Comparison of ENCODE assay signal across 8 cellular contexts in genomic region chr15:66803182-66803729, GRCh38.
DNase-seq lines count a peak whose midpoint lies in the region; ATAC-seq, FAIRE-seq and TF ChIP-seq lines count a peak whose summit lies in the region.

No MANE protein-coding gene starts in this region.

- BruUV-seq in PC-9 (replicated peaks; lab: Mats Ljungman, UMichigan) (no TSS peak), endothelial cell of umbilical vein (replicated peaks; lab: Mats Ljungman, UMichigan) (no TSS peak)

- TF ChIP-seq CTCF in PC-9 (conservative IDR thresholded peaks at IDR 0.05) (no peak), endothelial cell of umbilical vein (IDR thresholded peaks at IDR 0.05; ENCODE audit: extremely low read depth in 1 of 2, insufficient read depth in 1 of 2, low read depth in 1 of 2, low read length in 2 of 2) (no peak), mucosa of descending colon (IDR thresholded peaks at IDR 0.05) (no peak)

- peak; percentile 96 for FAIRE-seq in endothelial cell of umbilical vein (lab: Jason Lieb, UNC)

- H3K9me2 ChIP-seq in PC-9 (ENCODE audit: insufficient read depth), result no peaks in the 10 kb centered on the region

- intact Hi-C loops in PC-9 (cut with micrococcal nuclease; ENCODE audit: unreplicated experiment) (loop anchor here (2.0 kb wide), 1 partner anchor 40 kb away; no protein-coding TSS in a partner anchor), endothelial cell of umbilical vein (cut with micrococcal nuclease) (loop anchor here (1.0 to 2.0 kb wide), 6 partner anchors 12 to 189 kb away; partner anchors contain the start of gene SMAD6), mucosa of descending colon (cut with DNase I, micrococcal nuclease) (no loop called here)

- H3K9ac ChIP-seq in endothelial cell of umbilical vein (replicated peaks; ENCODE audit: extremely low read depth, insufficient read depth, low read length), result peak overlapping the region; percentile 66

- H3K36me3 ChIP-seq in PC-9 (ENCODE audit: low read depth) (no peaks in the 10 kb centered on the region), endothelial cell of umbilical vein (ENCODE audit: control insufficient read depth in 2 of 2, extremely low read depth in 1 of 2, insufficient read depth in 2 of 2, low read length in 2 of 2) (no peaks in the 10 kb centered on the region), mucosa of descending colon (ENCODE audit: low read depth) (no peaks in the 10 kb centered on the region)

- peak; percentile 99 for ATAC-seq in mucosa of descending colon
- no peak for ATAC-seq in GM21576 (IDR thresholded peaks at IDR 0.05; ENCODE audit: unreplicated experiment)
- no peak for ATAC-seq in GM19035 (IDR thresholded peaks at IDR 0.05; ENCODE audit: unreplicated experiment)
- ATAC-seq in HG03139 (IDR thresholded peaks at IDR 0.05; ENCODE audit: unreplicated experiment), result no peak

- dilution Hi-C loops in endothelial cell of umbilical vein (cut with MboI; ENCODE audit: extremely low pct_ligation_motif_present, low sequenced_read_pairs), result no loop called here

- CTCF ChIA-PET in PC-9 (lab: Charles Lee), result interaction anchor here (0.6 kb wide), 1 partner anchor 47 kb away, joined by 4 read pairs; no protein-coding TSS in a partner anchor
- CTCF ChIA-PET in endothelial cell of umbilical vein (lab: Charles Lee), result interaction anchor here (0.6 to 1.8 kb wide), 8 partner anchors 12 to 199 kb away, joined by 3 to 24 read pairs (median 4); no protein-coding TSS in a partner anchor

- peak; percentile 27 for TF ChIP-seq POLR2A in endothelial cell of umbilical vein (IDR thresholded peaks at IDR 0.05; ENCODE audit: low read depth, low read length)

- no peaks in the 10 kb centered on the region for H3K9me1 ChIP-seq in endothelial cell of umbilical vein (replicated peaks; ENCODE audit: control insufficient read depth, extremely low read depth, insufficient read depth, low read length)

- DNase-seq in DMS79 treated with DMSO at 0.1 percent for 48 hours (lab: John Stamatoyannopoulos, UW) (peak; percentile 10), PC-9 (peak; percentile 93 to 96), endothelial cell of umbilical vein (ENCODE audit: low read depth, low spot score) (peak; percentile 98), mucosa of descending colon (peak; percentile 83 to 90 (median 89)), NCI-H82 (lab: John Stamatoyannopoulos, UW) (no peak)

- H3K9me3 ChIP-seq in PC-9 (ENCODE audit: insufficient read depth, low read depth) (no peaks in the 10 kb centered on the region), endothelial cell of umbilical vein (replicated peaks; ENCODE audit: control insufficient read depth, insufficient read depth, low read length) (no peaks in the 10 kb centered on the region), mucosa of descending colon (no peaks in the 10 kb centered on the region)

- H4K20me1 ChIP-seq in PC-9 (ENCODE audit: insufficient read depth) (no peaks in the 10 kb centered on the region), endothelial cell of umbilical vein (replicated peaks; ENCODE audit: control insufficient read depth, extremely low read depth, insufficient read depth, low read length) (no peaks in the 10 kb centered on the region)

- H3K4me2 ChIP-seq in PC-9 (peak overlapping the region; percentile 80), endothelial cell of umbilical vein (ENCODE audit: insufficient read depth, low read length) (peak overlapping the region; percentile 59)

- POLR2A ChIA-PET in PC-9 (lab: Charles Lee; ENCODE audit: unreplicated experiment) (interaction anchor here (0.6 to 0.8 kb wide), 2 partner anchors 60 to 83 kb away, joined by 3 to 5 read pairs; no protein-coding TSS in a partner anchor), endothelial cell of umbilical vein (lab: Charles Lee) (no interaction called here)

- H2AFZ ChIP-seq in PC-9, result no peak overlapping the region
- peak overlapping the region; percentile 71 for H2AFZ ChIP-seq in endothelial cell of umbilical vein (ENCODE audit: low read depth, low read length)

- peaks cover 70% of the 10 kb centered on the region for H3K4me1 ChIP-seq in PC-9 (replicated peaks; ENCODE audit: insufficient read depth)
- peaks cover 31% of the 10 kb centered on the region for H3K4me1 ChIP-seq in endothelial cell of umbilical vein (ENCODE audit: control insufficient read depth, extremely low read depth, insufficient read depth, low read length)
- H3K4me1 ChIP-seq in mucosa of descending colon (ENCODE audit: low read depth), result peaks cover 16% of the 10 kb centered on the region

- H3K79me2 ChIP-seq in PC-9 (ENCODE audit: low read depth) (no peaks in the 10 kb centered on the region), endothelial cell of umbilical vein (ENCODE audit: control insufficient read depth, insufficient read depth, low read length) (no peaks in the 10 kb centered on the region)

- H3K27ac ChIP-seq in PC-9 (peak overlapping the region; percentile 94), endothelial cell of umbilical vein (ENCODE audit: insufficient read depth, low read depth, low read length) (peak overlapping the region; percentile 97)

- no peak overlapping the region; the same call in 1 of the 2 replicates for H3K4me3 ChIP-seq in PC-9
- H3K4me3 ChIP-seq in endothelial cell of umbilical vein (replicated peaks in 1 of 3; ENCODE audit: insufficient read depth in 1 of 3, low read depth in 1 of 3, low read length in 3 of 3), result no peak overlapping the region
- H3K4me3 ChIP-seq in mucosa of descending colon, result no peak overlapping the region

- H3K27me3 ChIP-seq in PC-9 (ENCODE audit: insufficient read depth, low read depth) (no peaks in the 10 kb centered on the region), endothelial cell of umbilical vein (ENCODE audit: control insufficient read depth in 2 of 2, insufficient read depth in 2 of 2, low read length in 2 of 2) (no peaks in the 10 kb centered on the region)

- peaks cover 33% of the 10 kb centered on the region; the same call in 1 of the 2 replicates for H3F3A ChIP-seq in PC-9 (ENCODE audit: insufficient read depth, low read depth)

TF ChIP-seq in endothelial cell of umbilical vein, 7 proteins besides CTCF, POLR2A, EP300 and RAD21:
- TF ChIP-seq JUN (IDR thresholded peaks at IDR 0.05; ENCODE audit: borderline replicate concordance, insufficient read depth, insufficient read length, low read depth), result peak; percentile 90
- peak; percentile 99 for TF ChIP-seq FOS (IDR thresholded peaks at IDR 0.05; ENCODE audit: borderline replicate concordance, insufficient read depth, low read length)
- peak; percentile 93 for TF ChIP-seq POLR2AphosphoS5 (IDR thresholded peaks at IDR 0.05; ENCODE audit: insufficient read depth, low read depth, low read length)
- TF ChIP-seq EZH2 (IDR thresholded peaks at IDR 0.05; ENCODE audit: borderline replicate concordance, low read depth, low read length, severe bottlenecking), result no peak
- TF ChIP-seq MYC (IDR thresholded peaks at IDR 0.05; ENCODE audit: low read depth, low read length), result no peak

Comparison
In these comparisons a context has a peak if more than half of its experiments do, and no peak if none do; other contexts are left out.
1. intact Hi-C loops: an anchor here in PC-9 (2.0 kb wide) and endothelial cell of umbilical vein (1.0 to 2.0 kb wide); none called in mucosa of descending colon.